ENCODE assay signal across 1 cellular context in genomic region chr12:107399061-107399460, GRCh38.
TF ChIP-seq lines count a peak whose summit lies in the region.

No MANE protein-coding gene starts in this region.

TF ChIP-seq in IMR-90, 13 proteins besides CTCF, POLR2A, EP300 and RAD21:
- TF ChIP-seq NFE2L2 (IDR thresholded peaks at IDR 0.05; ENCODE audit: low read depth, low read length) (no peak), CEBPB (IDR thresholded peaks at IDR 0.05; ENCODE audit: low read depth, low read length) (no peak), MXI1 (IDR thresholded peaks at IDR 0.05; ENCODE audit: borderline replicate concordance, low read depth, low read length) (no peak), MAZ (IDR thresholded peaks at IDR 0.05; ENCODE audit: borderline replicate concordance, low read depth, low read length) (no peak), CHD1 (IDR thresholded peaks at IDR 0.05; ENCODE audit: low read depth, low read length) (no peak), SMC3 (IDR thresholded peaks at IDR 0.05; ENCODE audit: low read depth, low read length) (no peak), MAFK (IDR thresholded peaks at IDR 0.05; ENCODE audit: low read depth, low read length) (no peak), FOS (IDR thresholded peaks at IDR 0.05; ENCODE audit: low read depth, low read length) (no peak), RCOR1 (IDR thresholded peaks at IDR 0.05; ENCODE audit: insufficient replicate concordance, low read length) (no peak), RFX5 (IDR thresholded peaks at IDR 0.05; ENCODE audit: low read depth, low read length) (no peak), BHLHE40 (IDR thresholded peaks at IDR 0.05; ENCODE audit: low read depth, low read length) (no peak; the same call in 1 of the 2 replicates)
- TF ChIP-seq, protein P1, sequence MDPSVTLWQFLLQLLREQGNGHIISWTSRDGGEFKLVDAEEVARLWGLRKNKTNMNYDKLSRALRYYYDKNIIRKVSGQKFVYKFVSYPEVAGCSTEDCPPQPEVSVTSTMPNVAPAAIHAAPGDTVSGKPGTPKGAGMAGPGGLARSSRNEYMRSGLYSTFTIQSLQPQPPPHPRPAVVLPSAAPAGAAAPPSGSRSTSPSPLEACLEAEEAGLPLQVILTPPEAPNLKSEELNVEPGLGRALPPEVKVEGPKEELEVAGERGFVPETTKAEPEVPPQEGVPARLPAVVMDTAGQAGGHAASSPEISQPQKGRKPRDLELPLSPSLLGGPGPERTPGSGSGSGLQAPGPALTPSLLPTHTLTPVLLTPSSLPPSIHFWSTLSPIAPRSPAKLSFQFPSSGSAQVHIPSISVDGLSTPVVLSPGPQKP (IDR thresholded peaks at IDR 0.05; ENCODE audit: borderline replicate concordance, low read depth, low read length): no peak
- TF ChIP-seq, protein P2, sequence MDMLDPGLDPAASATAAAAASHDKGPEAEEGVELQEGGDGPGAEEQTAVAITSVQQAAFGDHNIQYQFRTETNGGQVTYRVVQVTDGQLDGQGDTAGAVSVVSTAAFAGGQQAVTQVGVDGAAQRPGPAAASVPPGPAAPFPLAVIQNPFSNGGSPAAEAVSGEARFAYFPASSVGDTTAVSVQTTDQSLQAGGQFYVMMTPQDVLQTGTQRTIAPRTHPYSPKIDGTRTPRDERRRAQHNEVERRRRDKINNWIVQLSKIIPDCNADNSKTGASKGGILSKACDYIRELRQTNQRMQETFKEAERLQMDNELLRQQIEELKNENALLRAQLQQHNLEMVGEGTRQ (IDR thresholded peaks at IDR 0.05; ENCODE audit: low read depth, low read length): no peak
